ENCODE assay signal across 8 cellular contexts in the genomic region with DNA sequence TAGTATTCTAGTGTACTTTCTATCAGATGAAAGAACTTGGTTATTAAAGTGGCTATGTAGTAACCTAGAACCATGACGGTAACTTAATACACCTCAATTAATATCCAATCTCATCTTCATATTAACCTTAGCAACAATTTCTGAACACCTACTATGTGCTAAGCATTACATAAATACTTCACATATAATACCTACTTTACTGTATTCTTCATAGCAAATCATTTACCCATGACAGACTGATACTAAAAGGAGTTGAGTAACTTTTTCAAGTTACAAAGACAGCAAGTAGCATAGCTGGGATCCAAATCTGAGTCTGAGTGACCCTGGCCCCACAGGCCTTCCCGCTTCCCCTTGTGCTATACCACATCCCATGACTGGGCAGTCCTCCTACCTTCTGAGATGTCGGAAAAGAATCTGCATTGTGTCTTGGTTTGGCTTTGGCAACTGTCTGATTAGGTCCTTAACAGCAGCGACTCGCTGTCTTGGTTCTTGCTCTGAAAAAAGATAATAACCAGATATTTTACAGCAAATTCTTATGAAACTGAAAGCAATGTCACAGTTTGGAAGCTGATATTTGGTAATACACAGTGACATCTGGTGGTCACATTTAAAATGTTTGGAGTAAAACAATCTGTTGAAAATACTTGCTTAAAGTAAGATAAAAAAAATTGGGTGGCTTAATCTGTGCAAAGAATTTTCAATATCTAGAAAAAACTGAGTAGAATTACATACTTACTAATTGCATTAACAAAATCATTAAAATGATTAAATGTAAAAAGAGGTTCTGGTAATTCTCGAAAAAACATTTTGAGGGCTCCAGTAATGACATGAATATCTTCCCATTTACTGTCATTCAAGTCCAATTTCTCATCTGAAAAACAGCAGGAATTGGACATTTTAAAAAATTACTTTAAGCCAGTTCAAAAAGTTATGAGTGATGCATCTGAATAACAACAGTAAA.
A peak's percentile ranks its signal among the peaks of the same experiment; 100 is the strongest.
DNase-seq lines count a peak whose midpoint lies in the region; ATAC-seq and TF ChIP-seq lines count a peak whose summit lies in the region.

No MANE protein-coding gene starts in this region.

- no peaks in the 10 kb centered on the region for H3K27me3 Mint-ChIP-seq in glutamatergic neuron (ENCODE audit: unreplicated experiment)

- no peak overlapping the region for H4K12ac ChIP-seq in trophoblast cell (ENCODE audit: low read depth, low read length)

- H2AFZ ChIP-seq in trophoblast cell (ENCODE audit: insufficient read depth, low read length, poor library complexity): no peak overlapping the region

- no peak overlapping the region for H2BK12ac ChIP-seq in trophoblast cell (ENCODE audit: low read length)

- no peaks in the 10 kb centered on the region for H3K79me2 ChIP-seq in trophoblast cell (ENCODE audit: control insufficient read depth, insufficient read depth, low read length, poor library complexity)

- H3K36me3 ChIP-seq in trophoblast cell (ENCODE audit: control insufficient read depth in 1 of 2, insufficient read depth in 2 of 2, low read length in 2 of 2): peaks cover 0 to 2% of the 10 kb centered on the region in 2 experiments

- H3K9me3 Mint-ChIP-seq in activated naive CD4-positive, alpha-beta T cell treated with anti-CD3 and anti-CD28 coated beads, Interleukin-2, amount 50 U/mL, for 72 hours: no peaks in the 10 kb centered on the region
- H3K9me3 Mint-ChIP-seq in glutamatergic neuron (ENCODE audit: unreplicated experiment): no peaks in the 10 kb centered on the region

- no peak overlapping the region for H4K91ac ChIP-seq in trophoblast cell (ENCODE audit: low read depth, low read length)

- H3K9ac ChIP-seq in trophoblast cell (ENCODE audit: low read length): no peak overlapping the region

- H3K27me3 ChIP-seq in trophoblast cell (ENCODE audit: insufficient read depth, low read length): no peaks in the 10 kb centered on the region

- H2BK120ac ChIP-seq in trophoblast cell (ENCODE audit: insufficient read depth, low read length, poor library complexity): no peak overlapping the region

- no peak overlapping the region for H3K4me3 ChIP-seq in trophoblast cell (ENCODE audit: low read depth, low read length)

- H3K4me2 ChIP-seq in trophoblast cell (ENCODE audit: low read length): peak overlapping the region; percentile 13

- H3K4ac ChIP-seq in trophoblast cell (ENCODE audit: low read depth, low read length): no peak overlapping the region

- H3K27ac Mint-ChIP-seq in activated naive CD4-positive, alpha-beta T cell treated with anti-CD3 and anti-CD28 coated beads, Interleukin-2, amount 50 U/mL, for 72 hours: peak overlapping the region; percentile 62 to 94
- peak overlapping the region; percentile 83 for H3K27ac Mint-ChIP-seq in glutamatergic neuron (ENCODE audit: unreplicated experiment)

- H4K8ac ChIP-seq in trophoblast cell (ENCODE audit: low read depth, low read length): no peak overlapping the region

- H3K23ac ChIP-seq in trophoblast cell (ENCODE audit: low read length): no peak overlapping the region

- H3K4me1 Mint-ChIP-seq in glutamatergic neuron (ENCODE audit: low read depth, unreplicated experiment): peaks cover 7% of the 10 kb centered on the region

- DNase-seq in NCI-H2029 treated with DMSO at 0.1 percent for 48 hours (lab: John Stamatoyannopoulos, UW) (peak; percentile 0), NCI-H2029 (lab: John Stamatoyannopoulos, UW) (no peak), NCI-H2227 (lab: John Stamatoyannopoulos, UW; ENCODE audit: unreplicated experiment) (peak; percentile 48), glutamatergic neuron (no peak), trophoblast cell (peak in 1 of 2 donors; percentile 79)
- peak in 1 of 2 donors; percentile 8 for DNase-seq in activated naive CD4-positive, alpha-beta T cell treated with anti-CD3 and anti-CD28 coated beads, Interleukin-2, amount 50 U/mL, for 72 hours (ENCODE audit: low spot score in 2 of 2)

- H3K79me1 ChIP-seq in trophoblast cell (ENCODE audit: low read length): no peaks in the 10 kb centered on the region

- H3K27ac ChIP-seq in trophoblast cell (ENCODE audit: low read depth, low read length): peak overlapping the region; percentile 45

- no peak overlapping the region for H3K14ac ChIP-seq in trophoblast cell (ENCODE audit: low read length)

- WGBS in trophoblast cell (ENCODE audit: extremely low coverage, insufficient coverage, insufficient read length): no CpG with 5 or more reads among the region's 6 CpGs

- H3K18ac ChIP-seq in trophoblast cell (ENCODE audit: low read length): no peak overlapping the region

- no peak overlapping the region for H2BK5ac ChIP-seq in trophoblast cell (ENCODE audit: low read depth, low read length, poor library complexity)

- no peaks in the 10 kb centered on the region for H3K4me1 ChIP-seq in trophoblast cell (ENCODE audit: control insufficient read depth in 1 of 2, insufficient read depth in 2 of 2, low read length in 2 of 2)

- H2AK5ac ChIP-seq in trophoblast cell (ENCODE audit: low read length): no peak overlapping the region

- no peaks in the 10 kb centered on the region for H3K36me3 Mint-ChIP-seq in activated naive CD4-positive, alpha-beta T cell treated with anti-CD3 and anti-CD28 coated beads, Interleukin-2, amount 50 U/mL, for 72 hours
- no peaks in the 10 kb centered on the region for H3K36me3 Mint-ChIP-seq in glutamatergic neuron (ENCODE audit: unreplicated experiment)

- TF ChIP-seq CTCF in glutamatergic neuron (IDR thresholded peaks at IDR 0.05; ENCODE audit: partially characterized antibody, unreplicated experiment): peak; percentile 68

- H3K9me3 ChIP-seq in trophoblast cell (ENCODE audit: insufficient read depth, low read depth, low read length): no peaks in the 10 kb centered on the region

- no peak overlapping the region for H3K4me3 Mint-ChIP-seq in glutamatergic neuron (ENCODE audit: unreplicated experiment)

- peak; percentile 72 for ATAC-seq in GM21447 (IDR thresholded peaks at IDR 0.05; ENCODE audit: unreplicated experiment)
- ATAC-seq in activated naive CD4-positive, alpha-beta T cell treated with anti-CD3 and anti-CD28 coated beads, Interleukin-2, amount 50 U/mL, for 72 hours: peak; percentile 64 to 86
- ATAC-seq in HG03469 (IDR thresholded peaks at IDR 0.05; ENCODE audit: unreplicated experiment): no peak

Comparison
In these comparisons a context has a peak if more than half of its experiments do, and no peak if none do; other contexts are left out.
1. DNase-seq: peak in NCI-H2029 treated with DMSO at 0.1 percent for 48 hours (single experiment) and NCI-H2227 (single experiment); none in NCI-H2029 (single experiment) and glutamatergic neuron (single experiment).